In the genomic region with DNA sequence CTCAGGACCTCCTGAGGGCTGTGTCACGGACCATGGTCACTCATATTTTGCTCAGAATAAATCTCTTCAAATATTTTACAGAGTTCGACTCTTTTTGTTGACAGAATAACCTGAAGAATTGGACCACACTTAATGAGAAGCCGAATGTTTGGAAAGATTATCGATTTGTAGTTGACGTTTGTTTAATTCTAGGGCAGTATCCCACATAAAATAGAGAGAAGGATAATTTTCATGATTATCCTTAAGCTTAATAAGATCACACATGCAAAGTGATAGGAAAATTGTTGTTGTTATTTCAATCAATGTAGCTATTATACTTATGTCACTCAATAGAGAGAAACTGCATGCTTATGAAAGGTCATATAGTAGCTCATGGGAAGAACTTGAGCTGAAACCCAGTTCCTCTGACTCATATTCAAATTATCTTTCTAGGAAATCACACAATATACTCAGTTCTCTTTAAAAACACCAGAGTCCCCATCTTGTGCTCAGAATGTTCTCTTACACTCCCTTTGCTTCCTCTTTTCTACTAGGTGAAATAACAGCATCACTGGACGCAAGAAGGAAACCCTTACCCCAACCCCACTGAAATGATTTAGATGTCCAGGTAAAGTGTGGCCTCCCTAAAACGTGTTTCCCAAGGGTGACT, we compare ENCODE assay signal across 1 cellular context.
TF ChIP-seq lines count a peak whose summit lies in the region.

No MANE protein-coding gene starts in this region.

TF ChIP-seq in GM12878, 131 proteins besides CTCF, POLR2A, EP300 and RAD21 (continued from another document and continues in another):
- peak; percentile 57; the same call in 1 of the 2 replicates for TF ChIP-seq NR2C1 (IDR thresholded peaks at IDR 0.05)
- no peak for TF ChIP-seq RAD51 (IDR thresholded peaks at IDR 0.05)
- peak in 1 of 2 experiments; percentile 33; a peak in 1 of 4 replicates for TF ChIP-seq ETV6 (conservative IDR thresholded peaks at IDR 0.05 in 1 of 2, IDR thresholded peaks at IDR 0.05 in 1 of 2; ENCODE audit: borderline replicate concordance in 1 of 2, low read depth in 1 of 2)
- TF ChIP-seq, protein P1, sequence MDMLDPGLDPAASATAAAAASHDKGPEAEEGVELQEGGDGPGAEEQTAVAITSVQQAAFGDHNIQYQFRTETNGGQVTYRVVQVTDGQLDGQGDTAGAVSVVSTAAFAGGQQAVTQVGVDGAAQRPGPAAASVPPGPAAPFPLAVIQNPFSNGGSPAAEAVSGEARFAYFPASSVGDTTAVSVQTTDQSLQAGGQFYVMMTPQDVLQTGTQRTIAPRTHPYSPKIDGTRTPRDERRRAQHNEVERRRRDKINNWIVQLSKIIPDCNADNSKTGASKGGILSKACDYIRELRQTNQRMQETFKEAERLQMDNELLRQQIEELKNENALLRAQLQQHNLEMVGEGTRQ (IDR thresholded peaks at IDR 0.05; ENCODE audit: borderline replicate concordance, low read depth, low read length): no peak
- peak; percentile 57; the same call in 1 of the 2 replicates for TF ChIP-seq ZNF592 (IDR thresholded peaks at IDR 0.05)
- no peak for TF ChIP-seq HDGF (IDR thresholded peaks at IDR 0.05)
- no peak for TF ChIP-seq FOXK2 (IDR thresholded peaks at IDR 0.05)
- TF ChIP-seq ZNF274 (IDR thresholded peaks at IDR 0.05; ENCODE audit: insufficient read depth, insufficient read length): no peak
- TF ChIP-seq BACH1 (IDR thresholded peaks at IDR 0.05; ENCODE audit: borderline replicate concordance): no peak
- peak; percentile 62 for TF ChIP-seq MTA2 (IDR thresholded peaks at IDR 0.05; ENCODE audit: low read depth)
- TF ChIP-seq RB1 (IDR thresholded peaks at IDR 0.05; ENCODE audit: borderline replicate concordance): no peak
- no peak for TF ChIP-seq PAX5 (IDR thresholded peaks at IDR 0.05; ENCODE audit: borderline replicate concordance, low read depth, low read length)
- peak; percentile 71 for TF ChIP-seq NR2F1 (conservative IDR thresholded peaks at IDR 0.05)
- no peak for TF ChIP-seq ZBTB33 (IDR thresholded peaks at IDR 0.05)
- no peak for TF ChIP-seq ZNF217 (IDR thresholded peaks at IDR 0.05)
- TF ChIP-seq, protein P2, sequence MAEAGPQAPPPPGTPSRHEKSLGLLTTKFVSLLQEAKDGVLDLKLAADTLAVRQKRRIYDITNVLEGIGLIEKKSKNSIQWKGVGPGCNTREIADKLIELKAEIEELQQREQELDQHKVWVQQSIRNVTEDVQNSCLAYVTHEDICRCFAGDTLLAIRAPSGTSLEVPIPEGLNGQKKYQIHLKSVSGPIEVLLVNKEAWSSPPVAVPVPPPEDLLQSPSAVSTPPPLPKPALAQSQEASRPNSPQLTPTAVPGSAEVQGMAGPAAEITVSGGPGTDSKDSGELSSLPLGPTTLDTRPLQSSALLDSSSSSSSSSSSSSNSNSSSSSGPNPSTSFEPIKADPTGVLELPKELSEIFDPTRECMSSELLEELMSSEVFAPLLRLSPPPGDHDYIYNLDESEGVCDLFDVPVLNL (IDR thresholded peaks at IDR 0.05; ENCODE audit: low read depth, low read length): no peak
- TF ChIP-seq KDM1A (IDR thresholded peaks at IDR 0.05; ENCODE audit: borderline replicate concordance): no peak
- no peak for TF ChIP-seq SUZ12 (IDR thresholded peaks at IDR 0.05; ENCODE audit: unreplicated experiment)
- no peak for TF ChIP-seq HDAC2 (IDR thresholded peaks at IDR 0.05)
- no peak for TF ChIP-seq PAX8 (IDR thresholded peaks at IDR 0.05)
- TF ChIP-seq EGR1 (IDR thresholded peaks at IDR 0.05; ENCODE audit: borderline replicate concordance in 1 of 2, low read depth in 2 of 2, low read length in 2 of 2): no peak
- no peak for TF ChIP-seq CHD4 (IDR thresholded peaks at IDR 0.05)
- TF ChIP-seq E4F1 (IDR thresholded peaks at IDR 0.05; ENCODE audit: borderline replicate concordance, partially characterized antibody): no peak
- TF ChIP-seq TCF12 (IDR thresholded peaks at IDR 0.05; ENCODE audit: low read depth, low read length): no peak
- no peak for TF ChIP-seq TCF3 (IDR thresholded peaks at IDR 0.05; ENCODE audit: borderline replicate concordance, insufficient read depth, low read depth, low read length)
- TF ChIP-seq SMC3 (IDR thresholded peaks at IDR 0.05; ENCODE audit: borderline replicate concordance, low read length): peak; percentile 13; the same call in 1 of the 2 replicates
- peak; percentile 22; the same call in 1 of the 2 replicates for TF ChIP-seq SPI1 (IDR thresholded peaks at IDR 0.05; ENCODE audit: borderline replicate concordance, insufficient read depth, low read depth, low read length)
- TF ChIP-seq SP1 (IDR thresholded peaks at IDR 0.05; ENCODE audit: low read depth, low read length): no peak
- TF ChIP-seq SMAD1 (IDR thresholded peaks at IDR 0.05; ENCODE audit: low read depth, partially characterized antibody): no peak
- TF ChIP-seq RFX5 (IDR thresholded peaks at IDR 0.05; ENCODE audit: low read depth, low read length): no peak
- TF ChIP-seq, protein P3, sequence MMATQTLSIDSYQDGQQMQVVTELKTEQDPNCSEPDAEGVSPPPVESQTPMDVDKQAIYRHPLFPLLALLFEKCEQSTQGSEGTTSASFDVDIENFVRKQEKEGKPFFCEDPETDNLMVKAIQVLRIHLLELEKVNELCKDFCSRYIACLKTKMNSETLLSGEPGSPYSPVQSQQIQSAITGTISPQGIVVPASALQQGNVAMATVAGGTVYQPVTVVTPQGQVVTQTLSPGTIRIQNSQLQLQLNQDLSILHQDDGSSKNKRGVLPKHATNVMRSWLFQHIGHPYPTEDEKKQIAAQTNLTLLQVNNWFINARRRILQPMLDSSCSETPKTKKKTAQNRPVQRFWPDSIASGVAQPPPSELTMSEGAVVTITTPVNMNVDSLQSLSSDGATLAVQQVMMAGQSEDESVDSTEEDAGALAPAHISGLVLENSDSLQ (IDR thresholded peaks at IDR 0.05): peak; percentile 89
- TF ChIP-seq REST (IDR thresholded peaks at IDR 0.05; ENCODE audit: low read depth, low read length): no peak
- TF ChIP-seq RELB (IDR thresholded peaks at IDR 0.05; ENCODE audit: low read depth): peak; percentile 63; the same call in 1 of the 2 replicates
- peak; percentile 76 for TF ChIP-seq ATF7 (IDR thresholded peaks at IDR 0.05; ENCODE audit: low read depth)
- TF ChIP-seq, protein P4, sequence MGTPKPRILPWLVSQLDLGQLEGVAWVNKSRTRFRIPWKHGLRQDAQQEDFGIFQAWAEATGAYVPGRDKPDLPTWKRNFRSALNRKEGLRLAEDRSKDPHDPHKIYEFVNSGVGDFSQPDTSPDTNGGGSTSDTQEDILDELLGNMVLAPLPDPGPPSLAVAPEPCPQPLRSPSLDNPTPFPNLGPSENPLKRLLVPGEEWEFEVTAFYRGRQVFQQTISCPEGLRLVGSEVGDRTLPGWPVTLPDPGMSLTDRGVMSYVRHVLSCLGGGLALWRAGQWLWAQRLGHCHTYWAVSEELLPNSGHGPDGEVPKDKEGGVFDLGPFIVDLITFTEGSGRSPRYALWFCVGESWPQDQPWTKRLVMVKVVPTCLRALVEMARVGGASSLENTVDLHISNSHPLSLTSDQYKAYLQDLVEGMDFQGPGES (IDR thresholded peaks at IDR 0.05): no peak
